ENCODE assay signal across 11 cellular contexts in the genomic region with DNA sequence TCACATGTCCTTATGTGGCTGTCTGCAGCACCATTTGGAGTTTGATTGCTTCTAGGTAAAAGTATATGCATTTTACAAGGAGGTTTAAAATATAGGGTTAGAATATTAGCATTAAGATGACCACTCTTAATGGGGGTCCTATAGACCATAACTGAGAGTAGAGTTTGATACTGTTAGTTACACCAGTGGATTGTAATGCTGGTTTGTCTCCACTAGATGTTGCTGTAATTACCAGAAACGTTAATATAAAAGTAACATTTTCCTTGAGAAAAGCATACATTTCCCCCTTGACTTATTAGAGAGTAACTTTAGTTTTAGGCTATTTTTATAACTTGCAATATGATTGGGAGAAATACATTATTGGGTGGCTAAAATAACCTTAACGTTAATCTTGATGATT.
DNase-seq lines count a peak whose midpoint lies in the region; ATAC-seq, FAIRE-seq and TF ChIP-seq lines count a peak whose summit lies in the region.
"Had no signal": no experiment of that assay in that cellular context is flagged by ENCODE, and none has a peak within 500 bp of the region (broad histone marks: within the 10 kb centered on the region; RNA-seq: fewer than 3 reads in every experiment).

No MANE protein-coding gene starts in this region.

- FAIRE-seq in islet of Langerhans (lab: Jason Lieb, UNC): peak; percentile 75

- no peaks in the 10 kb centered on the region for H3K36me3 ChIP-seq in BJ (ENCODE audit: control insufficient read depth, insufficient read depth, low read length)
- H3K36me3 ChIP-seq: uterus had no signal

- H3K27me3 ChIP-seq in BJ (ENCODE audit: control insufficient read depth, insufficient read depth, low read length): no peaks in the 10 kb centered on the region

- TF ChIP-seq CTCF in BJ (IDR thresholded peaks at IDR 0.05; ENCODE audit: insufficient read depth, low read depth, low read length) (peak; percentile 44; the same call in 1 of the 2 replicates), GM20000 (IDR thresholded peaks at IDR 0.05; ENCODE audit: extremely low read depth, missing control alignments) (peak; percentile 6)

- H3K4me3 ChIP-seq in BJ (ENCODE audit: low read depth, low read length): no peak overlapping the region
- H3K4me3 ChIP-seq: uterus had no signal

- no peak for DNase-seq in BJ (ENCODE audit: low read depth)
- DNase-seq in GM20000 (ENCODE audit: low spot score): no peak
- DNase-seq in SK-MEL-5 (ENCODE audit: low read depth, low spot score): peak; percentile 9
- DNase-seq in AG08395 (ENCODE audit: low spot score): no peak
- no peak for DNase-seq in globus pallidus (ENCODE audit: low spot score)
- DNase-seq: activated naive CD4-positive, alpha-beta T cell; NCI-H2227 treated with DMSO at 0.1 percent for 48 hours; uterus had no signal

- in situ Hi-C loops in SK-MEL-5 (cut with HindIII; ENCODE audit: low pct_unique_long_range_greater_than_20kb, low sequenced_read_pairs): no loop called here

- CTCF ChIA-PET in BJ (lab: Yijun Ruan, JAX): no interaction called here

- ATAC-seq in HG03378 (IDR thresholded peaks at IDR 0.05; ENCODE audit: unreplicated experiment) (no peak), GM18873 (IDR thresholded peaks at IDR 0.05; ENCODE audit: low FRiP score, unreplicated experiment) (no peak)

- POLR2A ChIA-PET in BJ (lab: Charles Lee): no interaction called here
